1 cellular context compared by ENCODE assay signal in the genomic region with DNA sequence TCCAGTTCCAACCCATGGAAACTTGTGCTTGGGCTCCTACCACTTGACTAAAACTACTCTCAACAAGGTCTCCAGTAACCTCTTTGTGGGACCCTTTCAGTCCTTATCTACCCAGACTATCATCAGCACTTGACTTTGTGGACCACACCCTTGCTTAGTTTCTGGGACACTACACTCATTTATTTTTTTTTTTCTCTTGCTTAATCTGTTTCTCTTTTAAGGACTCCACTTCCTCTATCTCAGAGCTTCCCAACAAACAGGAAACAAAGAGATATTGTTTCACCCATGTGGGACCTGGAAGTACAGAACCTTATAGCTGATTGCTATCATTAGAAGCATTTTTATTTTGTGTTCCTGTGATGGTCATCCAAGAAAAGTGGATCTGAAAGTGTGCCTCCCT.
TF ChIP-seq lines count a peak whose summit lies in the region.

No MANE protein-coding gene starts in this region.

TF ChIP-seq in IMR-90, 13 proteins besides CTCF, POLR2A, EP300 and RAD21 (continued from another document):
- TF ChIP-seq RFX5 (IDR thresholded peaks at IDR 0.05; ENCODE audit: low read depth, low read length) (no peak), CEBPB (IDR thresholded peaks at IDR 0.05; ENCODE audit: low read depth, low read length) (no peak), FOS (IDR thresholded peaks at IDR 0.05; ENCODE audit: low read depth, low read length) (no peak)
